24 cellular contexts compared by ENCODE assay signal in genomic region chr4:153270361-153270760, GRCh38.
"Had no signal": no experiment of that assay in that cellular context is flagged by ENCODE, and none has a peak within 500 bp of the region (broad histone marks: within the 10 kb centered on the region; RNA-seq: fewer than 3 reads in every experiment).

No MANE protein-coding gene starts in this region.

- H3K36me3 ChIP-seq: adrenal gland, MG63 had no signal

- H3K27ac Mint-ChIP-seq: activated CD8-positive, alpha-beta T cell treated with anti-CD3 and anti-CD28 coated beads, Interleukin-2, amount 10 ng/mL, durations not matched to agents 7 days and 5 days; activated naive CD8-positive, alpha-beta T cell treated with anti-CD3 and anti-CD28 coated beads, Interleukin-2, amount 10 ng/mL, durations not matched to agents 7 days and 5 days had no signal

- H3K36me3 Mint-ChIP-seq: activated naive CD8-positive, alpha-beta T cell treated with anti-CD3 and anti-CD28 coated beads, Interleukin-2, amount 10 ng/mL, durations not matched to agents 7 days and 5 days had no signal

- H3K4me1 ChIP-seq: breast epithelium had no signal

- DNase-seq: activated CD4-positive, alpha-beta T cell treated with anti-CD3 and anti-CD28 coated beads for 4 hours; activated CD4-positive, alpha-beta T cell treated with anti-CD3 and anti-CD28 coated beads, Interleukin-2, amount 50 U/mL, for 4 hours; activated CD8-positive, alpha-beta memory T cell treated with anti-CD3 and anti-CD28 coated beads, Interleukin-2, amount 50 U/mL, for 48 hours; activated CD8-positive, alpha-beta T cell treated with anti-CD3 and anti-CD28 coated beads, Interleukin-2, amount 10 ng/mL, durations not matched to agents 7 days and 5 days; activated naive CD4-positive, alpha-beta T cell treated with anti-CD3 and anti-CD28 coated beads, Interleukin-2, amount 50 U/mL, for 16 hours; activated naive CD8-positive, alpha-beta T cell treated with anti-CD3 and anti-CD28 coated beads, Interleukin-2, amount 10 ng/mL, durations not matched to agents 7 days and 5 days; activated T-cell treated with anti-CD3 and anti-CD28 coated beads, Interleukin-2, amount 50 U/mL, for 1 hour; adrenal gland; anterior cingulate cortex; caudate nucleus; MG63; MV-4-11; NCI-H1105; NCI-H1436; NCI-H1694 treated with DMSO at 0.1 percent for 48 hours; NCI-H510A; NCI-H526 treated with DMSO at 0.1 percent for 48 hours; NCI-H82; OCI-M1; RPMI8226; T-helper 1 cell; WERI-Rb-1 had no signal

- H3K27ac ChIP-seq: adrenal gland, breast epithelium, SK-N-MC, WERI-Rb-1 had no signal

- H3K27me3 ChIP-seq: adrenal gland, breast epithelium, MG63 had no signal

- H3K4me3 ChIP-seq: adrenal gland, breast epithelium, MG63, SK-N-MC had no signal

- H3K9me3 ChIP-seq: adrenal gland, breast epithelium, MG63 had no signal

- H3K4me3 Mint-ChIP-seq: activated CD8-positive, alpha-beta T cell treated with anti-CD3 and anti-CD28 coated beads, Interleukin-2, amount 10 ng/mL, durations not matched to agents 7 days and 5 days; activated naive CD8-positive, alpha-beta T cell treated with anti-CD3 and anti-CD28 coated beads, Interleukin-2, amount 10 ng/mL, durations not matched to agents 7 days and 5 days had no signal
